ENCODE assay signal across 8 cellular contexts in the genomic region with DNA sequence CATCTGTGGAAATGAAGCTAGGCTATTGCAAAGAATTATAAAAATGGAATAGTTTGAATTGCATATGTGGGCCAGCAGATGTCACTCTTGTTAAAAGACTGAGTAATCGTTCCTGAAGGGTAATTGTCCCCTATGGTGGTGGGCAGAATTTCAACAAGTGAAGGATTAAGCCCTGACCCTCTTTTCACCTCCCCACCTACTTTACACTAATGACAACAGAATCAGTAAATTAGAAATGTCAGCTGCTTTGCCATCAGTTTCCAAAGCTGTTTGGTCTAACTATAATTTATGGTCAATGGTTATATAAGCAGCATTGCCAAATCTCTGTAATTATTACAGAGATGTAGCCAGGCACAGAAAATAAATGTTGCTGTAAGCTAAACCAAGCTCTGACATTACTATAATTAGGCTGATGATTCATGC.
DNase-seq lines count a peak whose midpoint lies in the region; ATAC-seq and TF ChIP-seq lines count a peak whose summit lies in the region.

No MANE protein-coding gene starts in this region.

- no peak overlapping the region for H3K4me3 ChIP-seq in choroid plexus epithelial cell (ENCODE audit: low read depth, low read length)

- H3K27me3 Mint-ChIP-seq in stimulated activated memory B cell treated with anti-CD40 and anti-IgM and Interleukin-4, amounts not matched to agents 10 μg/mL and 1 μg/mL and 100 μg/mL, for 72 hours = no peaks in the 10 kb centered on the region

- H3K9me3 Mint-ChIP-seq in stimulated activated memory B cell treated with anti-CD40 and anti-IgM and Interleukin-4, amounts not matched to agents 10 μg/mL and 1 μg/mL and 100 μg/mL, for 72 hours = no peaks in the 10 kb centered on the region

- TF ChIP-seq CTCF in choroid plexus epithelial cell (conservative IDR thresholded peaks at IDR 0.05; ENCODE audit: low read depth, low read length) = peak; percentile 45

- H3K36me3 Mint-ChIP-seq in stimulated activated memory B cell treated with anti-CD40 and anti-IgM and Interleukin-4, amounts not matched to agents 10 μg/mL and 1 μg/mL and 100 μg/mL, for 72 hours = no peaks in the 10 kb centered on the region

- peak; percentile 72 for ATAC-seq in GM18519 (IDR thresholded peaks at IDR 0.05; ENCODE audit: low FRiP score, unreplicated experiment)
- peak; percentile 75 for ATAC-seq in HG02981 (IDR thresholded peaks at IDR 0.05; ENCODE audit: unreplicated experiment)
- peak; percentile 36 for ATAC-seq in stimulated activated memory B cell treated with anti-CD40 and anti-IgM and Interleukin-4, amounts not matched to agents 10 μg/mL and 1 μg/mL and 100 μg/mL, for 72 hours

- intact Hi-C loops in posterior vena cava (cut with DNase I) = no loop called here

- DNase-seq in NCI-H345 treated with DMSO at 0.1 percent for 48 hours (lab: John Stamatoyannopoulos, UW; ENCODE audit: unreplicated experiment) (peak; percentile 60), choroid plexus epithelial cell (ENCODE audit: low read depth) (peak; percentile 13), posterior vena cava (ENCODE audit: low spot score) (no peak), dedifferentiated amniotic fluid mesenchymal stem cell (ENCODE audit: extremely low spot score) (no peak), NCI-H226 (no peak)

- H3K4me1 Mint-ChIP-seq in stimulated activated memory B cell treated with anti-CD40 and anti-IgM and Interleukin-4, amounts not matched to agents 10 μg/mL and 1 μg/mL and 100 μg/mL, for 72 hours = no peaks in the 10 kb centered on the region

- H3K4me3 Mint-ChIP-seq in stimulated activated memory B cell treated with anti-CD40 and anti-IgM and Interleukin-4, amounts not matched to agents 10 μg/mL and 1 μg/mL and 100 μg/mL, for 72 hours = no peak overlapping the region

- no peak overlapping the region for H3K27ac Mint-ChIP-seq in stimulated activated memory B cell treated with anti-CD40 and anti-IgM and Interleukin-4, amounts not matched to agents 10 μg/mL and 1 μg/mL and 100 μg/mL, for 72 hours

Comparison
In these comparisons a context has a peak if more than half of its experiments do, and no peak if none do; other contexts are left out.
1. DNase-seq: peak in NCI-H345 treated with DMSO at 0.1 percent for 48 hours (single experiment) and choroid plexus epithelial cell (single experiment); none in posterior vena cava (single experiment), dedifferentiated amniotic fluid mesenchymal stem cell (single experiment) and NCI-H226 (single experiment).
2. Peak in every context shown above with its lines, with median percentiles within 50 percentile points of each other: ATAC-seq.